In genomic region chr12:17950898-17951297, GRCh38 we compare ENCODE assay signal across 34 cellular contexts.
"Had no signal": no experiment of that assay in that cellular context is flagged by ENCODE, and none has a peak within 500 bp of the region (broad histone marks: within the 10 kb centered on the region; RNA-seq: fewer than 3 reads in every experiment).

No MANE protein-coding gene starts in this region.

- ATAC-seq: activated CD8-positive, alpha-beta T cell treated with anti-CD3 and anti-CD28 coated beads for 36 hours; activated naive CD4-positive, alpha-beta T cell treated with anti-CD3 and anti-CD28 coated beads, Interleukin-2, amount 50 U/mL, for 72 hours; activated T-cell treated with anti-CD3 and anti-CD28 coated beads, Interleukin-2, amount 50 U/mL, for 4 hours; activated T-cell treated with anti-CD3 and anti-CD28 coated beads, Interleukin-2, amount 50 U/mL, for 72 hours; activated T-helper 17 cell treated with anti-CD3 and anti-CD28 coated beads, Interleukin-2, amount 50 U/mL, for 72 hours; body of pancreas had no signal

- FAIRE-seq: astrocyte, TTC549 had no signal

- DNase-seq: activated B cell treated with CpG ODN at 0.5 μM for 24 hours; activated CD4-positive, alpha-beta memory T cell treated with anti-CD3 and anti-CD28 coated beads for 36 hours; activated CD4-positive, alpha-beta T cell treated with anti-CD3 and anti-CD28 coated beads for 4 hours; activated CD4-positive, alpha-beta T cell treated with anti-CD3 and anti-CD28 coated beads, Interleukin-2, amount 10 ng/mL, durations not matched to agents 24 days and 14 days; activated CD4-positive, alpha-beta T cell treated with anti-CD3 and anti-CD28 coated beads, Interleukin-2, amount 50 U/mL, for 1 hour; activated CD4-positive, alpha-beta T cell treated with anti-CD3 and anti-CD28 coated beads, Interleukin-2, amount 50 U/mL, for 4 hours; activated CD4-positive, CD25-positive, alpha-beta regulatory T cell treated with anti-CD3 and anti-CD28 coated beads, Interleukin-2, amount 50 U/mL, for 72 hours; activated CD8-positive, alpha-beta memory T cell treated with anti-CD3 and anti-CD28 coated beads, Interleukin-2, amount 50 U/mL, for 4 hours; activated CD8-positive, alpha-beta T cell treated with anti-CD3 and anti-CD28 coated beads for 36 hours; activated effector memory CD4-positive, alpha-beta T cell treated with anti-CD3 and anti-CD28 coated beads, Interleukin-2, amount 50 U/mL, for 16 hours; activated gamma-delta T cell treated with Interleukin-2 at 50 U/mL for 16 hours; activated naive CD4-positive, alpha-beta T cell; activated naive CD4-positive, alpha-beta T cell treated with anti-CD3 and anti-CD28 coated beads for 36 hours; activated naive CD4-positive, alpha-beta T cell treated with anti-CD3 and anti-CD28 coated beads, Interleukin-2, amount 50 U/mL, for 16 hours; activated naive CD8-positive, alpha-beta T cell treated with anti-CD3 and anti-CD28 coated beads for 36 hours; activated T-cell treated with anti-CD3 and anti-CD28 coated beads for 4 hours; activated T-cell treated with anti-CD3 and anti-CD28 coated beads, Interleukin-2, amount 50 U/mL, for 1 hour; activated T-cell treated with anti-CD3 and anti-CD28 coated beads, Interleukin-2, amount 50 U/mL, for 4 hours; activated T-cell treated with anti-CD3 and anti-CD28 coated beads, Interleukin-2, amount 50 U/mL, for 72 hours; adrenal gland; amniotic stem cell; aorta; body of pancreas; brain microvascular endothelial cell; central memory CD4-positive, alpha-beta T cell; T-helper 1 cell; T-helper 2 cell; T-helper 9 cell had no signal

- H3K27ac ChIP-seq: adrenal gland, body of pancreas, brain microvascular endothelial cell, breast epithelium, VCaP had no signal

- H3K9me3 ChIP-seq: adrenal gland, breast epithelium had no signal

- H3K4me3 ChIP-seq: adrenal gland, body of pancreas, breast epithelium had no signal

- H3K36me3 ChIP-seq: adrenal gland, brain microvascular endothelial cell, breast epithelium had no signal

- H3K4me1 ChIP-seq: adrenal gland, body of pancreas, breast epithelium had no signal

- H3K27me3 ChIP-seq: adrenal gland, body of pancreas, brain microvascular endothelial cell, breast epithelium had no signal
